Comparison of ENCODE assay signal across 1 cellular context in genomic region chr1:179025125-179025974, GRCh38.
A peak's percentile ranks its signal among the peaks of the same experiment; 100 is the strongest.
TF ChIP-seq lines count a peak whose summit lies in the region.

Gene FAM20B (plus strand): TSS chr1:179025894. CDS start chr1:179043848, 17,954 bp downstream.

TF ChIP-seq in K562, 482 proteins besides CTCF, POLR2A, EP300 and RAD21 (continued from another document and continues in another):
- TF ChIP-seq JUND (IDR thresholded peaks at IDR 0.05; ENCODE audit: borderline replicate concordance, low read depth, low read length) (peak; percentile 90), JUND (tag; IDR thresholded peaks at IDR 0.05; ENCODE audit: borderline replicate concordance, low read depth, low read length) (no peak), RBFOX2 (IDR thresholded peaks at IDR 0.05; ENCODE audit: low read depth, low read length) (no peak; the same call in 1 of the 2 replicates), XRCC5 (IDR thresholded peaks at IDR 0.05; ENCODE audit: low read depth, low read length) (0 out of 2 replicates have a peak, but pooled peaks have one; percentile 37), ZMIZ1 (IDR thresholded peaks at IDR 0.05; ENCODE audit: low read depth in 2 of 2, low read length in 2 of 2) (0 out of 4 replicates have a peak, but pooled peaks of 1 of the 2 experiments have one; percentile 46), PCBP2 (IDR thresholded peaks at IDR 0.05; ENCODE audit: low read depth, low read length, poor library complexity, severe bottlenecking) (no peak), DIDO1 (tag; IDR thresholded peaks at IDR 0.05; ENCODE audit: low read depth) (0 out of 2 replicates have a peak, but pooled peaks have one; percentile 60), ZKSCAN1 (IDR thresholded peaks at IDR 0.05; ENCODE audit: low read depth, low read length) (peak; percentile 27; the same call in 1 of the 2 replicates), CBFA2T2 (conservative IDR thresholded peaks at IDR 0.05) (0 out of 2 replicates have a peak, but pooled peaks have one; percentile 22), PRDM10 (IDR thresholded peaks at IDR 0.05; ENCODE audit: partially characterized antibody) (peak; percentile 99), CREB1 (IDR thresholded peaks at IDR 0.05) (peak; percentile 46; the same call in 1 of the 2 replicates), CREB1 (CRISPR knock-in tag; IDR thresholded peaks at IDR 0.05) (no peak), NFIC (IDR thresholded peaks at IDR 0.05) (peak; percentile 64), NONO (IDR thresholded peaks at IDR 0.05; ENCODE audit: low read depth in 2 of 2, low read length in 1 of 2) (peak in 1 of 2 experiments; percentile 90; a peak in 2 of 4 replicates), SMARCA4 (IDR thresholded peaks at IDR 0.05) (peak; percentile 74), HNRNPLL (IDR thresholded peaks at IDR 0.05; ENCODE audit: low read depth, low read length, poor library complexity, severe bottlenecking) (no peak), ZC3H4 (CRISPR knock-in tag; IDR thresholded peaks at IDR 0.05; ENCODE audit: borderline replicate concordance) (no peak), ATF3 (IDR thresholded peaks at IDR 0.05) (no peak), ATF3 (CRISPR knock-in tag; conservative IDR thresholded peaks at IDR 0.05) (no peak), THRB (CRISPR knock-in tag; conservative IDR thresholded peaks at IDR 0.05) (peak; percentile 90), HBP1 (CRISPR knock-in tag; IDR thresholded peaks at IDR 0.05) (peak; percentile 88; the same call in 1 of the 2 replicates), ZNF431 (CRISPR knock-in tag; IDR thresholded peaks at IDR 0.05) (no peak), RBM22 (IDR thresholded peaks at IDR 0.05; ENCODE audit: low read depth, low read length, poor library complexity, severe bottlenecking) (no peak), ZNF76 (CRISPR knock-in tag; IDR thresholded peaks at IDR 0.05; ENCODE audit: borderline replicate concordance) (0 out of 2 replicates have a peak, but pooled peaks have one; percentile 52), HDAC1 (IDR thresholded peaks at IDR 0.05) (peak in 1 of 2 experiments; percentile 80; a peak in 2 of 4 replicates), AFF1 (IDR thresholded peaks at IDR 0.05; ENCODE audit: low read depth in 1 of 2, partially characterized antibody in 2 of 2) (peak in 1 of 2 experiments; percentile 35), MAZ (CRISPR knock-in tag; conservative IDR thresholded peaks at IDR 0.05 in 1 of 2, IDR thresholded peaks at IDR 0.05 in 1 of 2) (peak; percentile 13 to 72), TFAP4 (CRISPR knock-in tag; IDR thresholded peaks at IDR 0.05; ENCODE audit: borderline replicate concordance) (peak; percentile 23; the same call in 1 of the 2 replicates), ZNF12 (CRISPR knock-in tag; IDR thresholded peaks at IDR 0.05) (peak; percentile 45; the same call in 1 of the 2 replicates), BCOR (IDR thresholded peaks at IDR 0.05) (peak; percentile 88), XRCC3 (IDR thresholded peaks at IDR 0.05) (0 out of 2 replicates have a peak, but pooled peaks have one; percentile 41), CBFA2T3 (IDR thresholded peaks at IDR 0.05) (no peak), KDM1A (IDR thresholded peaks at IDR 0.05) (peak in 1 of 2 experiments; percentile 13; a peak in 1 of 4 replicates), ZNF778 (CRISPR knock-in tag; IDR thresholded peaks at IDR 0.05) (no peak), TOE1 (IDR thresholded peaks at IDR 0.05; ENCODE audit: borderline replicate concordance) (peak; percentile 94), TOE1 (CRISPR knock-in tag; IDR thresholded peaks at IDR 0.05; ENCODE audit: borderline replicate concordance, low read depth) (no peak), SIN3B (IDR thresholded peaks at IDR 0.05; ENCODE audit: low read depth) (no peak), HCFC1 (IDR thresholded peaks at IDR 0.05; ENCODE audit: low read depth, low read length) (peak; percentile 44; the same call in 1 of the 2 replicates), RBM25 (IDR thresholded peaks at IDR 0.05; ENCODE audit: low read depth, low read length, severe bottlenecking) (peak; percentile 73), NRF1 (conservative IDR thresholded peaks at IDR 0.05 in 1 of 2, IDR thresholded peaks at IDR 0.05 in 1 of 2) (peak; percentile 65 to 70), FUS (optimal IDR thresholded peaks at IDR 0.05; ENCODE audit: low read depth, low read length) (no peak), ZBTB33 (CRISPR knock-in tag; IDR thresholded peaks at IDR 0.05) (peak; percentile 97), PTBP1 (IDR thresholded peaks at IDR 0.05; ENCODE audit: low read depth, low read length) (0 out of 2 replicates have a peak, but pooled peaks have one; percentile 50), EP400 (IDR thresholded peaks at IDR 0.05) (peak; percentile 0; the same call in 1 of the 2 replicates), SP1 (CRISPR knock-in tag; IDR thresholded peaks at IDR 0.05) (0 out of 2 replicates have a peak, but pooled peaks have one; percentile 9), SUPT5H (IDR thresholded peaks at IDR 0.05) (peak; percentile 76)
